Comparison of ENCODE assay signal across 29 cellular contexts in the genomic region with DNA sequence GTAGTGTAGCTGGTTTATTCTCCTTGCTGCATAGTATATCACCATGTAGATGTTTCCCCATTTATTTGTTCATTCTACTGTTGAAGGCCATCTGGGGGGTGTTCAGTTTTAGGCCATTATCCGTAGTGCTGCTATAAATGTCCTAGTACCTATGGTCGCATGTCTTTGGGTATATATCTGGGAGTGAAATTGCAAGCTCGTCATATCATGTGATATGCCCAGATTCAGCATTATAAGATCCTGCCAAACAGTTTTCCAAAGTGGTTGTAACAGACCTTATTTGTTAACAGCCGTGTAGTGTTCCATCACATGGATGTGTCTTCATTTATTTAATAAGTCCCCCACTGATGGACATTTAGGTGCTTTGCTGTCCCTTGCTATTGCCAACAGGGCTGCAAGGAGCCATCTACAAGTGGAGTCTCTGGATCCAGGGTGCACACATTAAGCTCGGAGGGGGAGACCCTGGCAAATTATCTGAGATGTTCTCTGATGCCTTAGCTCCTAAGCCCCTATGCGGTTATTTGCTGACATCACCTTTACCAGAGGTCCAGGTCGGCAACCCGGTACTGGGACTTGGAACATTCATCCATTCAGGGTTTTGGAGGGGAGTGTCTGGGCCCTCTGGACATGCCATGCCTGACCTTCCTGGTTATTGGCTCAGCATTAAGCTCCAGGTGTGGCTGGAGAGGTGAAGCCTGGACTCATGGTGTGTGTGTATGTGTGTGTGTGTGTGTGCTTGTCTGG. TPM values are rescaled to one million over a fixed set of nuclear protein-coding genes. Genes with fewer than 3 reads are reported as not detected.
"Had no signal": no experiment of that assay in that cellular context is flagged by ENCODE, and none has a peak within 500 bp of the region (broad histone marks: within the 10 kb centered on the region; RNA-seq: fewer than 3 reads in every experiment).

No MANE protein-coding gene starts in this region.

- H3K36me3 Mint-ChIP-seq: naive thymus-derived CD8-positive, alpha-beta T cell; stimulated activated naive B cell treated with anti-CD40 and anti-IgM and Interleukin-4, amounts not matched to agents 10 μg/mL and 1 μg/mL and 100 μg/mL, for 72 hours had no signal

- H3K79me2 ChIP-seq: hepatocyte had no signal

- DNase-seq: heart right ventricle; islet precursor cell; left ventricle myocardium inferior; naive thymus-derived CD8-positive, alpha-beta T cell; nucleus accumbens; pancreas; posterior cingulate gyrus; retina; right cardiac atrium; stimulated activated CD4-positive, alpha-beta T cell treated with anti-CD3 and anti-CD28 coated beads, Interleukin-12 subunit alpha, Interleukin-12 subunit beta, amount 100 ng/mL, for 4 hours; stimulated activated CD4-positive, alpha-beta T cell treated with anti-CD3 and anti-CD28 coated beads, Interleukin-15, amount 100 ng/mL, for 24 hours; stimulated activated CD4-positive, alpha-beta T cell treated with anti-CD3 and anti-CD28 coated beads, Interleukin-2, amount 100 ng/mL, for 24 hours; stimulated activated CD4-positive, alpha-beta T cell treated with anti-CD3 and anti-CD28 coated beads, Interleukin-4, amount 100 ng/mL, for 1 hour; stimulated activated naive B cell treated with anti-CD40 and anti-IgM and Interleukin-4, amounts not matched to agents 10 μg/mL and 1 μg/mL and 100 μg/mL, for 72 hours; stimulated activated naive CD8-positive, alpha-beta T cell treated with anti-CD3 and anti-CD28 coated beads, Interleukin-15, Interleukin-2, amounts not matched to agents 100 U/mL and 50 U/mL, for 24 hours; stomach; testis; thyroid gland; transverse colon; upper lobe of left lung had no signal

- H3K9me3 ChIP-seq: heart right ventricle, left ventricle myocardium inferior, pancreas, prostate gland, stomach, testis, thyroid gland, transverse colon, upper lobe of left lung had no signal

- H3K4me1 ChIP-seq: heart right ventricle, left ventricle myocardium inferior, pancreas, prostate gland, stomach, testis, thyroid gland, transverse colon, upper lobe of left lung had no signal

- H3K4me1 Mint-ChIP-seq: naive thymus-derived CD8-positive, alpha-beta T cell; stimulated activated naive B cell treated with anti-CD40 and anti-IgM and Interleukin-4, amounts not matched to agents 10 μg/mL and 1 μg/mL and 100 μg/mL, for 72 hours had no signal

- H3K4me3 ChIP-seq: heart right ventricle, hepatocyte, left ventricle myocardium inferior, lung, pancreas, prostate gland, skin epidermis, stomach, testis, thyroid gland, transverse colon, upper lobe of left lung had no signal

- H3K4me2 ChIP-seq: hepatocyte had no signal

- ATAC-seq: heart right ventricle; naive thymus-derived CD8-positive, alpha-beta T cell; pancreas; right cardiac atrium; sciatic nerve; stimulated activated naive B cell treated with anti-CD40 and anti-IgM and Interleukin-4, amounts not matched to agents 10 μg/mL and 1 μg/mL and 100 μg/mL, for 72 hours; stimulated activated naive CD8-positive, alpha-beta T cell treated with anti-CD3 and anti-CD28 coated beads, Interleukin-15, Interleukin-2, amounts not matched to agents 100 U/mL and 50 U/mL, for 24 hours had no signal

- H3K27me3 ChIP-seq: heart right ventricle, hepatocyte, pancreas, stomach, testis, thyroid gland, transverse colon, upper lobe of left lung had no signal

- H3K4me3 Mint-ChIP-seq: stimulated activated naive B cell treated with anti-CD40 and anti-IgM and Interleukin-4, amounts not matched to agents 10 μg/mL and 1 μg/mL and 100 μg/mL, for 72 hours had no signal

- H3K27ac Mint-ChIP-seq: naive thymus-derived CD8-positive, alpha-beta T cell; stimulated activated naive B cell treated with anti-CD40 and anti-IgM and Interleukin-4, amounts not matched to agents 10 μg/mL and 1 μg/mL and 100 μg/mL, for 72 hours had no signal

- H3K9me3 Mint-ChIP-seq: naive thymus-derived CD8-positive, alpha-beta T cell; stimulated activated naive B cell treated with anti-CD40 and anti-IgM and Interleukin-4, amounts not matched to agents 10 μg/mL and 1 μg/mL and 100 μg/mL, for 72 hours had no signal

- H3K27ac ChIP-seq: heart right ventricle, hepatocyte, left ventricle myocardium inferior, pancreas, prostate gland, skin epidermis, stomach, testis, thyroid gland, transverse colon, upper lobe of left lung had no signal

- H3K36me3 ChIP-seq: heart right ventricle, left ventricle myocardium inferior, pancreas, prostate gland, stomach, thyroid gland, transverse colon, upper lobe of left lung had no signal

- H2AFZ ChIP-seq: hepatocyte had no signal

- FAIRE-seq: pancreas had no signal

RNA-seq across cellular contexts. Expression of a gene that starts 16.9 kb away (rescaled TPM):
- total RNA-seq: kidney epithelial cell; naive thymus-derived CD8-positive, alpha-beta T cell; stomach; transverse colon; urinary bladder had no signal
- polyA plus RNA-seq: naive thymus-derived CD8-positive, alpha-beta T cell; neural cell had no signal

RNA-seq across cellular contexts. Expression of a gene that starts 59.2 kb away (rescaled TPM):
- total RNA-seq: kidney epithelial cell; left ventricle myocardium inferior; lower leg skin; naive thymus-derived CD8-positive, alpha-beta T cell; transverse colon had no signal
- polyA plus RNA-seq: naive thymus-derived CD8-positive, alpha-beta T cell; neural cell; pancreas had no signal
